In genomic region chr15:37824717-37825382, GRCh38 we compare ENCODE assay signal across 11 cellular contexts.
DNase-seq lines count a peak whose midpoint lies in the region; FAIRE-seq and TF ChIP-seq lines count a peak whose summit lies in the region.
"Had no signal": no experiment of that assay in that cellular context is flagged by ENCODE, and none has a peak within 500 bp of the region (broad histone marks: within the 10 kb centered on the region; RNA-seq: fewer than 3 reads in every experiment).

No MANE protein-coding gene starts in this region.

- no peaks in the 10 kb centered on the region for H3K9me3 ChIP-seq in H1 (ENCODE audit: insufficient read depth in 2 of 2, low read depth in 1 of 2, low read length in 1 of 2)

- no peak overlapping the region for H3K9ac ChIP-seq in H1 (replicated peaks in 1 of 4; ENCODE audit: extremely low read depth in 1 of 4, low read depth in 3 of 4, low read length in 3 of 4)

- no peak for TF ChIP-seq CTCF in H1 (IDR thresholded peaks at IDR 0.05; ENCODE audit: control extremely low read depth in 1 of 3, insufficient read depth in 1 of 3, low read depth in 1 of 3, low read length in 3 of 3)
- peak; percentile 45 for TF ChIP-seq CTCF in retinal pigment epithelial cell (conservative IDR thresholded peaks at IDR 0.05; ENCODE audit: low read depth, low read length)

- no peaks in the 10 kb centered on the region for H4K20me1 ChIP-seq in H1 (replicated peaks in 1 of 2; ENCODE audit: control insufficient read depth in 1 of 2, insufficient read depth in 2 of 2, low read length in 2 of 2)

- no peak overlapping the region for H3K4me2 ChIP-seq in H1 (ENCODE audit: insufficient read depth in 1 of 2, low read depth in 2 of 2, low read length in 2 of 2)

- H3K23ac ChIP-seq in H1 (ENCODE audit: insufficient read length), result no peak overlapping the region

- H4K91ac ChIP-seq in H1 (replicated peaks; ENCODE audit: insufficient read length, low read length), result no peak overlapping the region

- no peak overlapping the region for H2BK5ac ChIP-seq in H1 (ENCODE audit: low read depth, low read length)

- H3K79me1 ChIP-seq in H1 (ENCODE audit: low read depth, low read length), result no peaks in the 10 kb centered on the region

- H3K56ac ChIP-seq in H1 (replicated peaks; ENCODE audit: insufficient read length, low read depth, low read length), result no peak overlapping the region

- CTCF ChIA-PET in H1 (lab: Charles Lee; ENCODE audit: partially characterized antibody), result interaction anchor here (1.2 kb wide), 2 partner anchors 57 to 67 kb away, joined by 3 read pairs; no protein-coding TSS in a partner anchor

- H3K4me3 ChIP-seq in H1 (ENCODE audit: extremely low read depth in 1 of 4, insufficient read depth in 2 of 4, low read depth in 3 of 4, low read length in 4 of 4) (no peak overlapping the region), retinal pigment epithelial cell (ENCODE audit: low read length) (no peak overlapping the region)

- peak overlapping the region; percentile 57; the same call in 1 of the 2 replicates for H2AFZ ChIP-seq in H1 (ENCODE audit: low read length)

- DNase-seq in GOT3 (lab: John Stamatoyannopoulos, UW), result peak; percentile 3
- DNase-seq in NOMO-1 treated with DMSO at 0.1 percent for 48 hours (lab: John Stamatoyannopoulos, UW; ENCODE audit: unreplicated experiment), result peak; percentile 72
- no peak for DNase-seq in H1 (ENCODE audit: low read depth in 1 of 2, low spot score in 2 of 2)
- DNase-seq in retinal pigment epithelial cell (ENCODE audit: low read depth), result peak; percentile 90
- no peak for DNase-seq in activated CD4-positive, alpha-beta T cell treated with anti-CD3 and anti-CD28 coated beads, Interleukin-2, amount 50 U/mL, for 1 hour
- DNase-seq in iPS-NIHi11 (ENCODE audit: low spot score), result no peak
- DNase-seq in NCI-H510A treated with DMSO at 0.1 percent for 48 hours (lab: John Stamatoyannopoulos, UW), result no peak
- DNase-seq: activated CD4-positive, alpha-beta T cell treated with anti-CD3 and anti-CD28 coated beads for 1 hour; MM.1S; nucleus accumbens had no signal

- no peak overlapping the region for H3K14ac ChIP-seq in H1 (ENCODE audit: insufficient read length)

- no peaks in the 10 kb centered on the region for H3K27me3 ChIP-seq in H1 (replicated peaks in 1 of 4; ENCODE audit: control insufficient read depth in 3 of 4, extremely low read depth in 1 of 4, insufficient read depth in 3 of 4, low read length in 3 of 4)

- no peak overlapping the region for H2BK20ac ChIP-seq in H1 (ENCODE audit: low read length)

- no peak overlapping the region for H2BK15ac ChIP-seq in H1 (ENCODE audit: low read length)

- no peak overlapping the region for H3K18ac ChIP-seq in H1 (ENCODE audit: extremely low read depth, low read length)

- no peak for FAIRE-seq in H1 (lab: Jason Lieb, UNC)
- FAIRE-seq: endometrium had no signal

- no peak overlapping the region for H2AK5ac ChIP-seq in H1 (ENCODE audit: low read depth, low read length)

- no peaks in the 10 kb centered on the region for H3K36me3 ChIP-seq in H1 (ENCODE audit: control insufficient read depth in 2 of 4, insufficient read depth in 4 of 4, low read length in 3 of 4)

- TF ChIP-seq EP300 in H1 (IDR thresholded peaks at IDR 0.05; ENCODE audit: borderline replicate concordance in 1 of 2, low read depth in 2 of 2, low read length in 2 of 2), result no peak

- TF ChIP-seq RAD21 in H1 (IDR thresholded peaks at IDR 0.05 in 1 of 2, conservative IDR thresholded peaks at IDR 0.05 in 1 of 2; ENCODE audit: low read depth in 2 of 2, low read length in 2 of 2), result no peak

- H4K5ac ChIP-seq in H1 (ENCODE audit: insufficient read length, low read depth, low read length), result no peak overlapping the region

- H3K4ac ChIP-seq in H1 (replicated peaks; ENCODE audit: insufficient read length, low read depth, low read length), result no peak overlapping the region

- no peaks in the 10 kb centered on the region for H3K23me2 ChIP-seq in H1 (ENCODE audit: low read depth, low read length)

- WGBS in H1 (ENCODE audit: extremely low coverage in 1 of 2, insufficient coverage in 1 of 2, insufficient read length in 1 of 2, insufficient replicate concordance in 2 of 2, low coverage in 1 of 2, low lambda C conversion rate in 2 of 2, missing lambda C conversion rate in 1 of 2), 2 experiments, result 90% methylated on average over 6 of the region's 6 CpGs; no CpG with 5 or more reads in 1 of the 2 experiments

- no peak overlapping the region; the same call in 1 of the 2 replicates for H4K8ac ChIP-seq in H1 (ENCODE audit: extremely low read depth, insufficient read depth, low read length)

- H3K27ac ChIP-seq in H1 (ENCODE audit: low read depth, low read length), result no peak overlapping the region

- H2BK12ac ChIP-seq in H1 (ENCODE audit: low read depth, low read length), result no peak overlapping the region

- no peak overlapping the region for H2BK120ac ChIP-seq in H1 (replicated peaks; ENCODE audit: low read depth, low read length)

- H3K4me1 ChIP-seq in H1 (replicated peaks in 1 of 4; ENCODE audit: control insufficient read depth in 3 of 4, insufficient read depth in 4 of 4, low read length in 3 of 4), result no peaks in the 10 kb centered on the region

- POLR2A ChIA-PET in H1 (lab: Charles Lee; ENCODE audit: partially characterized antibody), result no interaction called here

- no peaks in the 10 kb centered on the region for H3K79me2 ChIP-seq in H1 (ENCODE audit: control insufficient read depth in 1 of 2, insufficient read depth in 2 of 2, low read length in 2 of 2)

- no peak for TF ChIP-seq POLR2A in H1 (IDR thresholded peaks at IDR 0.05; ENCODE audit: control extremely low read depth in 1 of 2, low read depth in 2 of 2, low read length in 2 of 2)

TF ChIP-seq in H1, 55 proteins besides CTCF, POLR2A, EP300 and RAD21 (continues in another document):
- TF ChIP-seq SP4 (IDR thresholded peaks at IDR 0.05; ENCODE audit: low read length), result no peak
- no peak for TF ChIP-seq KDM1A (IDR thresholded peaks at IDR 0.05; ENCODE audit: borderline replicate concordance, low read length)

Comparison
In these comparisons a context has a peak if more than half of its experiments do, and no peak if none do; other contexts are left out.
1. DNase-seq: peak in GOT3 (single experiment), NOMO-1 treated with DMSO at 0.1 percent for 48 hours (single experiment) and retinal pigment epithelial cell (single experiment); none in H1 (0 of 2), activated CD4-positive, alpha-beta T cell treated with anti-CD3 and anti-CD28 coated beads, Interleukin-2, amount 50 U/mL, for 1 hour (single experiment), iPS-NIHi11 (single experiment) and NCI-H510A treated with DMSO at 0.1 percent for 48 hours (single experiment).